In genomic region chr7:116576350-116577319, GRCh38 we compare ENCODE assay signal across 8 cellular contexts. TPM values are rescaled to one million over a fixed set of nuclear protein-coding genes. Genes with fewer than 3 reads are reported as not detected.
DNase-seq lines count a peak whose midpoint lies in the region; ATAC-seq lines count a peak whose summit lies in the region.
"Had no signal": no experiment of that assay in that cellular context is flagged by ENCODE, and none has a peak within 500 bp of the region (broad histone marks: within the 10 kb centered on the region; RNA-seq: fewer than 3 reads in every experiment).

No MANE protein-coding gene starts in this region.

- DNase-seq in dermis microvascular lymphatic vessel endothelial cell (ENCODE audit: low read depth in 2 of 2) (peak; percentile 92 to 99), NCI-H510A treated with DMSO at 0.1 percent for 48 hours (lab: John Stamatoyannopoulos, UW) (no peak), caudate nucleus (lab: John Stamatoyannopoulos, UW) (no peak)
- peak; percentile 7 to 23 for DNase-seq in stimulated activated CD8-positive, alpha-beta memory T cell treated with anti-CD3 and anti-CD28 coated beads, Interleukin-2, amount 100 ng/mL, for 48 hours (ENCODE audit: low read depth in 2 of 2)

- peak; percentile 20 for ATAC-seq in GM21447 (IDR thresholded peaks at IDR 0.05; ENCODE audit: unreplicated experiment)
- peak; percentile 13 for ATAC-seq in HG03571 (IDR thresholded peaks at IDR 0.05; ENCODE audit: unreplicated experiment)
- no peak for ATAC-seq in HG03521 (IDR thresholded peaks at IDR 0.05; ENCODE audit: unreplicated experiment)

- no peak overlapping the region for H3K27ac ChIP-seq in caudate nucleus (ENCODE audit: low read depth, low read length)
- H3K27ac ChIP-seq: VCaP had no signal

RNA-seq across cellular contexts. Expression of gene CAV1, which starts 51.8 kb away (rescaled TPM):
- 644 and 1,184 TPM in 2 replicates for total RNA-seq in dermis microvascular lymphatic vessel endothelial cell

Comparison
In these comparisons a context has a peak if more than half of its experiments do, and no peak if none do; other contexts are left out.
1. DNase-seq: peak in dermis microvascular lymphatic vessel endothelial cell (2 of 2) and stimulated activated CD8-positive, alpha-beta memory T cell treated with anti-CD3 and anti-CD28 coated beads, Interleukin-2, amount 100 ng/mL, for 48 hours (2 of 2); none in NCI-H510A treated with DMSO at 0.1 percent for 48 hours (single experiment) and caudate nucleus (0 of 61).